Comparison of ENCODE assay signal across 8 cellular contexts in genomic region chr7:5143935-5144903, GRCh38. TPM values are rescaled to one million over a fixed set of nuclear protein-coding genes. Genes with fewer than 3 reads are reported as not detected.
A peak's percentile ranks its signal among the peaks of the same experiment; 100 is the strongest.
DNase-seq lines count a peak whose midpoint lies in the region; ATAC-seq, FAIRE-seq and TF ChIP-seq lines count a peak whose summit lies in the region.

No MANE protein-coding gene starts in this region.

- H2BK15ac ChIP-seq in IMR-90 (ENCODE audit: low read depth, low read length) = no peak overlapping the region

- no peaks in the 10 kb centered on the region for H4K20me1 ChIP-seq in DOHH2 (ENCODE audit: control insufficient read depth, insufficient read depth, low read depth, low read length)
- no peaks in the 10 kb centered on the region for H4K20me1 ChIP-seq in IMR-90 (ENCODE audit: insufficient read depth, low read length)
- H4K20me1 ChIP-seq in HepG2 (ENCODE audit: insufficient read depth, low read length) = no peaks in the 10 kb centered on the region

- H3F3A ChIP-seq in DOHH2 (ENCODE audit: control insufficient read depth, insufficient read depth) = no peaks in the 10 kb centered on the region

- POLR2A ChIA-PET in IMR-90 (lab: Charles Lee; ENCODE audit: unreplicated experiment) = no interaction called here
- POLR2A ChIA-PET in HepG2 (lab: Yijun Ruan, JAX) = no interaction called here

- in situ Hi-C loops in IMR-90 (cut with MboI; ENCODE audit: low sequenced_read_pairs) (no loop called here), HepG2 (cut with HindIII; ENCODE audit: extremely low pct_ligation_motif_present, low pct_unique_long_range_greater_than_20kb) (loop anchor here (25.0 kb wide), 1 partner anchor 318 kb away; no protein-coding TSS in a partner anchor)

- H3K4me3 ChIP-seq in DOHH2 (ENCODE audit: low read length) = peak overlapping the region; percentile 56
- H3K4me3 ChIP-seq in IMR-90 (ENCODE audit: insufficient read depth, low read depth, low read length) = no peak overlapping the region
- H3K4me3 ChIP-seq in HepG2 (replicated peaks in 1 of 3; ENCODE audit: insufficient read depth in 1 of 3, low read depth in 2 of 3, low read length in 3 of 3) = peak overlapping the region in 1 of 3 experiments; percentile 21; a peak in 1 of 6 replicates

- TF ChIP-seq POLR2A in IMR-90 (IDR thresholded peaks at IDR 0.05; ENCODE audit: low read depth, low read length) (no peak), HepG2 (IDR thresholded peaks at IDR 0.05; ENCODE audit: insufficient read depth in 1 of 2, low read depth in 2 of 2, low read length in 2 of 2) (no peak)

- FAIRE-seq in HepG2 (lab: Jason Lieb, UNC) = no peak

- intact Hi-C loops in IMR-90 (cut with micrococcal nuclease) = no loop called here
- intact Hi-C loops in HepG2 (cut with micrococcal nuclease; ENCODE audit: unreplicated experiment) = no loop called here

- TF ChIP-seq CTCF in DOHH2 (IDR thresholded peaks at IDR 0.05; ENCODE audit: low read depth, low read length, poor library complexity, severe bottlenecking) = no peak
- no peak for TF ChIP-seq CTCF in IMR-90 (conservative IDR thresholded peaks at IDR 0.05; ENCODE audit: low read depth, low read length)
- no peak; the same call in 1 of the 2 replicates for TF ChIP-seq CTCF in HepG2 (CRISPR knock-in tag; IDR thresholded peaks at IDR 0.05)

- H2AFZ ChIP-seq in IMR-90 (replicated peaks; ENCODE audit: low read length, poor library complexity) = peak overlapping the region; percentile 32
- no peak overlapping the region for H2AFZ ChIP-seq in HepG2 (ENCODE audit: low read length)

- no peak overlapping the region for H4K5ac ChIP-seq in IMR-90 (ENCODE audit: low read depth, low read length)

- H3K56ac ChIP-seq in IMR-90 (ENCODE audit: extremely low read depth, insufficient read depth, low read length) = no peak overlapping the region

- no peaks in the 10 kb centered on the region for H3K9me2 ChIP-seq in DOHH2 (replicated peaks; ENCODE audit: control insufficient read depth, low read length)

- H3K4me3 Mint-ChIP-seq in activated T-helper 17 cell treated with anti-CD3 and anti-CD28 coated beads, Interleukin-2, amount 50 U/mL, for 72 hours = peak overlapping the region; percentile 66
- H3K4me3 Mint-ChIP-seq in stimulated activated naive CD8-positive, alpha-beta T cell treated with anti-CD3 and anti-CD28 coated beads, Interleukin-15, Interleukin-2, amounts not matched to agents 100 ng/mL and 50 ng/mL, for 24 hours = peak overlapping the region; percentile 65

- TF ChIP-seq EP300 in HepG2 (IDR thresholded peaks at IDR 0.05; ENCODE audit: low read depth in 2 of 2, low read length in 2 of 2) (no peak), HepG2 (CRISPR knock-in tag; IDR thresholded peaks at IDR 0.05; ENCODE audit: borderline replicate concordance) (no peak)

- H2BK20ac ChIP-seq in IMR-90 (ENCODE audit: low read depth, low read length) = no peak overlapping the region

- no peak overlapping the region for H3K23ac ChIP-seq in IMR-90 (ENCODE audit: low read depth, low read length)

- no peak overlapping the region for H3K4ac ChIP-seq in IMR-90 (ENCODE audit: low read depth, low read length)

- no peaks in the 10 kb centered on the region for H3K9me3 ChIP-seq in DOHH2 (ENCODE audit: control insufficient read depth, insufficient read depth, low read length)
- H3K9me3 ChIP-seq in IMR-90 (ENCODE audit: control insufficient read depth, insufficient read depth, low read length) = no peaks in the 10 kb centered on the region
- no peaks in the 10 kb centered on the region for H3K9me3 ChIP-seq in HepG2 (ENCODE audit: low read length)

- H3K79me2 ChIP-seq in DOHH2 (ENCODE audit: control insufficient read depth, low read length) (no peaks in the 10 kb centered on the region), HepG2 (ENCODE audit: insufficient read depth, low read length) (no peaks in the 10 kb centered on the region)

- no peak overlapping the region for H2AK9ac ChIP-seq in IMR-90 (replicated peaks; ENCODE audit: low read depth, low read length, poor library complexity)

- no peak overlapping the region for H3K18ac ChIP-seq in IMR-90 (ENCODE audit: low read depth, low read length)

- H2BK5ac ChIP-seq in IMR-90 (ENCODE audit: low read depth, low read length, poor library complexity, severe bottlenecking) = no peak overlapping the region

- H3K9ac ChIP-seq in IMR-90 (ENCODE audit: low read depth, low read length) (no peak overlapping the region), HepG2 (ENCODE audit: insufficient read depth, low read depth, low read length) (no peak overlapping the region)

- H3K4me2 ChIP-seq in DOHH2 (ENCODE audit: low read length) = peak overlapping the region; percentile 65
- no peak overlapping the region for H3K4me2 ChIP-seq in IMR-90 (ENCODE audit: low read depth, low read length)
- H3K4me2 ChIP-seq in HepG2 (ENCODE audit: low read depth, low read length) = peak overlapping the region; percentile 23; the same call in 1 of the 2 replicates

- no peak for TF ChIP-seq RAD21 in IMR-90 (IDR thresholded peaks at IDR 0.05; ENCODE audit: low read length)
- no peak for TF ChIP-seq RAD21 in HepG2 (CRISPR knock-in tag; IDR thresholded peaks at IDR 0.05)

- H3K36me3 ChIP-seq in DOHH2 (ENCODE audit: control insufficient read depth, low read length) = no peaks in the 10 kb centered on the region
- no peaks in the 10 kb centered on the region for H3K36me3 ChIP-seq in IMR-90 (ENCODE audit: control insufficient read depth, insufficient read depth, low read length)
- no peaks in the 10 kb centered on the region for H3K36me3 ChIP-seq in HepG2 (replicated peaks in 1 of 2; ENCODE audit: control insufficient read depth in 1 of 2, insufficient read depth in 2 of 2, low read length in 2 of 2)

- H3K27me3 Mint-ChIP-seq in activated T-helper 17 cell treated with anti-CD3 and anti-CD28 coated beads, Interleukin-2, amount 50 U/mL, for 72 hours = no peaks in the 10 kb centered on the region
- no peaks in the 10 kb centered on the region for H3K27me3 Mint-ChIP-seq in stimulated activated naive CD8-positive, alpha-beta T cell treated with anti-CD3 and anti-CD28 coated beads, Interleukin-15, Interleukin-2, amounts not matched to agents 100 ng/mL and 50 ng/mL, for 24 hours

- H3K36me3 Mint-ChIP-seq in activated T-helper 17 cell treated with anti-CD3 and anti-CD28 coated beads, Interleukin-2, amount 50 U/mL, for 72 hours (ENCODE audit: low read depth) = no peaks in the 10 kb centered on the region
- H3K36me3 Mint-ChIP-seq in stimulated activated naive CD8-positive, alpha-beta T cell treated with anti-CD3 and anti-CD28 coated beads, Interleukin-15, Interleukin-2, amounts not matched to agents 100 ng/mL and 50 ng/mL, for 24 hours (ENCODE audit: low read depth) = no peaks in the 10 kb centered on the region

- no peaks in the 10 kb centered on the region for H3K9me3 Mint-ChIP-seq in activated T-helper 17 cell treated with anti-CD3 and anti-CD28 coated beads, Interleukin-2, amount 50 U/mL, for 72 hours
- H3K9me3 Mint-ChIP-seq in stimulated activated naive CD8-positive, alpha-beta T cell treated with anti-CD3 and anti-CD28 coated beads, Interleukin-15, Interleukin-2, amounts not matched to agents 100 ng/mL and 50 ng/mL, for 24 hours = no peaks in the 10 kb centered on the region

- no peaks in the 10 kb centered on the region for H3K79me1 ChIP-seq in IMR-90 (ENCODE audit: low read depth in 1 of 2, low read length in 2 of 2)

- dilution Hi-C loops in IMR-90 (cut with HindIII; ENCODE audit: low sequenced_read_pairs, unreplicated experiment) = no loop called here

- no peak overlapping the region for H4K8ac ChIP-seq in IMR-90 (ENCODE audit: low read depth in 2 of 2, low read length in 2 of 2)

- BruUV-seq in IMR-90 (replicated peaks; lab: Mats Ljungman, UMichigan) (no TSS peak), HepG2 (replicated peaks; lab: Mats Ljungman, UMichigan) (no TSS peak)

- CTCF ChIA-PET in IMR-90 (lab: Yijun Ruan, JAX) = no interaction called here
- CTCF ChIA-PET in HepG2 (lab: Yijun Ruan, JAX; ENCODE audit: low intra/inter-chr PET ratio, low total read pairs) = no interaction called here

- H3K27ac ChIP-seq in DOHH2 (ENCODE audit: low read depth, low read length) (no peak overlapping the region), IMR-90 (ENCODE audit: insufficient read depth, low read length) (no peak overlapping the region), HepG2 (ENCODE audit: extremely low read length, insufficient read depth, low read length) (no peak overlapping the region)

- H3K27me3 ChIP-seq in DOHH2 (ENCODE audit: control insufficient read depth, low read length) (peaks cover 10% of the 10 kb centered on the region), IMR-90 (ENCODE audit: control insufficient read depth, insufficient read depth, low read length) (no peaks in the 10 kb centered on the region; the same call in 1 of the 2 replicates), HepG2 (ENCODE audit: control insufficient read depth in 1 of 2, insufficient read depth in 2 of 2, low read length in 2 of 2) (no peaks in the 10 kb centered on the region)

- no peak overlapping the region for H3K14ac ChIP-seq in IMR-90 (replicated peaks; ENCODE audit: low read depth, low read length)

- H2AK5ac ChIP-seq in IMR-90 (ENCODE audit: low read depth, low read length) = no peak overlapping the region

- H3K4me1 ChIP-seq in DOHH2 (ENCODE audit: control insufficient read depth, low read length) = peaks cover 11% of the 10 kb centered on the region
- H3K4me1 ChIP-seq in IMR-90 (ENCODE audit: control insufficient read depth, insufficient read depth, low read length) = no peaks in the 10 kb centered on the region
- no peaks in the 10 kb centered on the region for H3K4me1 ChIP-seq in HepG2 (ENCODE audit: insufficient read depth, low read length)

- H3K9me1 ChIP-seq in IMR-90 (ENCODE audit: insufficient read depth, low read length) = no peaks in the 10 kb centered on the region

- peak; percentile 1 for DNase-seq in IMR-90
- no peak for DNase-seq in HepG2 (ENCODE audit: low spot score)
- no peak for DNase-seq in NCI-H1694 treated with DMSO at 0.1 percent for 48 hours (lab: John Stamatoyannopoulos, UW)
- DNase-seq in NAMALWA (ENCODE audit: low spot score) = no peak

- WGBS in IMR-90 (ENCODE audit: extremely low coverage in 2 of 2, insufficient read length in 1 of 2), 2 experiments = 54% methylated on average over 18 of the region's 41 CpGs; no CpG with 5 or more reads in 1 of the 2 experiments
- 35% methylated on average over 4 of the region's 41 CpGs for WGBS in HepG2 (ENCODE audit: low lambda C conversion rate)

- H3K4me1 Mint-ChIP-seq in activated T-helper 17 cell treated with anti-CD3 and anti-CD28 coated beads, Interleukin-2, amount 50 U/mL, for 72 hours = peaks cover 13% of the 10 kb centered on the region
- H3K4me1 Mint-ChIP-seq in stimulated activated naive CD8-positive, alpha-beta T cell treated with anti-CD3 and anti-CD28 coated beads, Interleukin-15, Interleukin-2, amounts not matched to agents 100 ng/mL and 50 ng/mL, for 24 hours (ENCODE audit: low read depth) = peaks cover 14% of the 10 kb centered on the region

- ATAC-seq in IMR-90 (ENCODE audit: low read depth) (peak; percentile 17), HepG2 (peak; percentile 70), HG03039 (IDR thresholded peaks at IDR 0.05; ENCODE audit: unreplicated experiment) (no peak)
- peak; percentile 75 for ATAC-seq in activated T-helper 17 cell treated with anti-CD3 and anti-CD28 coated beads, Interleukin-2, amount 50 U/mL, for 72 hours (replicated peaks)

- H4K91ac ChIP-seq in IMR-90 (ENCODE audit: insufficient read depth, low read depth, low read length) = no peak overlapping the region

- H2BK120ac ChIP-seq in IMR-90 (ENCODE audit: low read depth, low read length) = no peak overlapping the region

- no peak overlapping the region for H3K27ac Mint-ChIP-seq in activated T-helper 17 cell treated with anti-CD3 and anti-CD28 coated beads, Interleukin-2, amount 50 U/mL, for 72 hours
- peak overlapping the region; percentile 66 for H3K27ac Mint-ChIP-seq in stimulated activated naive CD8-positive, alpha-beta T cell treated with anti-CD3 and anti-CD28 coated beads, Interleukin-15, Interleukin-2, amounts not matched to agents 100 ng/mL and 50 ng/mL, for 24 hours

RNA-seq across cellular contexts. Expression of gene WIPI2, which starts 45.8 kb away (rescaled TPM):
- total RNA-seq in IMR-90 (2012; rRNA removed) (68.9 and 86.2 TPM in 2 replicates), HepG2 (2016; rRNA removed; fragmentation: Illumina TruSeq; extraction: Trizol) (35.0 and 42.3 TPM in 2 replicates)
- polyA plus RNA-seq in IMR-90 (2012; rRNA removed) (70.2 and 75.6 TPM in 2 replicates), HepG2 (2011; rRNA removed) (73.4 and 79.0 TPM in 2 replicates)
- 62.7 and 71.0 TPM in 2 replicates for polyA plus RNA-seq in IMR-90 (2012; cell fraction: cytosol; rRNA removed)
- polyA plus RNA-seq in IMR-90 (2012; cell fraction: nucleus; rRNA removed; ENCODE audit: low replicate concordance) = 61.9 and 68.4 TPM in 2 replicates
- 10 to 100 TPM; 37.9 to 49.7 TPM for total RNA-seq in activated T-helper 17 cell treated with anti-CD3 and anti-CD28 coated beads, Interleukin-2, amount 50 U/mL, for 72 hours
- 16.0 and 19.7 TPM in 2 replicates for total RNA-seq in HepG2 (2016; cell fraction: cytosol; rRNA removed; fragmentation: Illumina TruSeq; extraction: Trizol; ENCODE audit: low read depth)
- total RNA-seq in HepG2 (2016; cell fraction: insoluble cytoplasmic fraction; rRNA removed; fragmentation: Illumina TruSeq; extraction: Trizol) = 35.8 and 36.0 TPM in 2 replicates
- total RNA-seq in HepG2 (2016; cell fraction: membrane; rRNA removed; fragmentation: Illumina TruSeq; extraction: Trizol) = 39.8 and 46.1 TPM in 2 replicates
- 20.8 and 21.5 TPM in 2 replicates for total RNA-seq in HepG2 (2016; cell fraction: nucleus; rRNA removed; fragmentation: Illumina TruSeq; extraction: Trizol)
- 59.4 and 71.5 TPM in 2 replicates for polyA plus RNA-seq in HepG2 (2011; cell fraction: cytosol; rRNA removed)
- polyA plus RNA-seq in HepG2 (2011; cell fraction: nucleus; rRNA removed) = 75.1 and 79.5 TPM in 2 replicates
- polyA plus RNA-seq in HepG2 (2012) = 41.3 and 42.5 TPM in 2 replicates
- polyA plus RNA-seq in HepG2 (2016; cell fraction: cytosol; fragmentation: Illumina TruSeq; extraction: Trizol; ENCODE audit: low read depth) = 22.2 and 29.0 TPM in 2 replicates
- polyA plus RNA-seq in HepG2 (2016; cell fraction: insoluble cytoplasmic fraction; fragmentation: Illumina TruSeq; extraction: Trizol; ENCODE audit: low read depth) = 51.6 and 58.3 TPM in 2 replicates
- 44.4 and 53.3 TPM in 2 replicates for polyA plus RNA-seq in HepG2 (2016; cell fraction: membrane; fragmentation: Illumina TruSeq; extraction: Trizol; ENCODE audit: low read depth)
- 43.8 and 53.6 TPM in 2 replicates for polyA plus RNA-seq in HepG2 (2016; cell fraction: nucleus; fragmentation: Illumina TruSeq; extraction: Trizol; ENCODE audit: insufficient read depth, low read depth)
- polyA minus RNA-seq in HepG2 (2011; rRNA and poly(A)+ RNA removed; ENCODE audit: low replicate concordance) = 61.4 and 106 TPM in 2 replicates
- 36.3 and 37.7 TPM in 2 replicates for polyA minus RNA-seq in HepG2 (2011; cell fraction: cytosol; rRNA and poly(A)+ RNA removed)
- polyA minus RNA-seq in HepG2 (2011; cell fraction: nucleus; rRNA and poly(A)+ RNA removed) = 30.3 and 38.9 TPM in 2 replicates
